ENCODE assay signal across 10 cellular contexts in genomic region chr2:223952280-223952968, GRCh38. TPM values are rescaled to one million over a fixed set of nuclear protein-coding genes. Genes with fewer than 3 reads are reported as not detected.
DNase-seq lines count a peak whose midpoint lies in the region; ATAC-seq lines count a peak whose summit lies in the region.
"Had no signal": no experiment of that assay in that cellular context is flagged by ENCODE, and none has a peak within 500 bp of the region (broad histone marks: within the 10 kb centered on the region; RNA-seq: fewer than 3 reads in every experiment).

No MANE protein-coding gene starts in this region.

- H3K4me1 Mint-ChIP-seq in stimulated activated naive CD8-positive, alpha-beta T cell treated with anti-CD3 and anti-CD28 coated beads, Interleukin-15, Interleukin-2, amounts not matched to agents 100 ng/mL and 50 ng/mL, for 24 hours (ENCODE audit: low read depth), result peaks cover 78% of the 10 kb centered on the region
- H3K4me1 Mint-ChIP-seq in stimulated activated naive CD8-positive, alpha-beta T cell treated with anti-CD3 and anti-CD28 coated beads, Interleukin-15, amount 100 ng/mL, for 72 hours, result peaks cover 84% of the 10 kb centered on the region

- H3K9me3 Mint-ChIP-seq in stimulated activated naive CD8-positive, alpha-beta T cell treated with anti-CD3 and anti-CD28 coated beads, Interleukin-15, Interleukin-2, amounts not matched to agents 100 ng/mL and 50 ng/mL, for 24 hours, result no peaks in the 10 kb centered on the region
- no peaks in the 10 kb centered on the region for H3K9me3 Mint-ChIP-seq in stimulated activated naive CD8-positive, alpha-beta T cell treated with anti-CD3 and anti-CD28 coated beads, Interleukin-15, amount 100 ng/mL, for 72 hours

- H3K36me3 Mint-ChIP-seq in stimulated activated naive CD8-positive, alpha-beta T cell treated with anti-CD3 and anti-CD28 coated beads, Interleukin-15, Interleukin-2, amounts not matched to agents 100 ng/mL and 50 ng/mL, for 24 hours (ENCODE audit: low read depth), result no peaks in the 10 kb centered on the region

- no peak overlapping the region for H3K4me3 Mint-ChIP-seq in stimulated activated naive CD8-positive, alpha-beta T cell treated with anti-CD3 and anti-CD28 coated beads, Interleukin-15, Interleukin-2, amounts not matched to agents 100 ng/mL and 50 ng/mL, for 24 hours
- H3K4me3 Mint-ChIP-seq in stimulated activated naive CD8-positive, alpha-beta T cell treated with anti-CD3 and anti-CD28 coated beads, Interleukin-15, amount 100 ng/mL, for 72 hours, result no peak overlapping the region

- H3K27ac Mint-ChIP-seq in stimulated activated naive CD8-positive, alpha-beta T cell treated with anti-CD3 and anti-CD28 coated beads, Interleukin-15, Interleukin-2, amounts not matched to agents 100 ng/mL and 50 ng/mL, for 24 hours, result peak overlapping the region; percentile 52
- H3K27ac Mint-ChIP-seq in stimulated activated naive CD8-positive, alpha-beta T cell treated with anti-CD3 and anti-CD28 coated beads, Interleukin-15, amount 100 ng/mL, for 72 hours, result no peak overlapping the region

- no peak for DNase-seq in stimulated activated naive CD8-positive, alpha-beta T cell treated with anti-CD3 and anti-CD28 coated beads, Interleukin-15, amount 100 ng/mL, for 72 hours
- DNase-seq in NCI-H774 (lab: John Stamatoyannopoulos, UW), result peak; percentile 9
- DNase-seq in Ammon's horn (ENCODE audit: low spot score), result no peak
- no peak for DNase-seq in middle frontal gyrus (ENCODE audit: extremely low spot score, low spot score)
- no peak for DNase-seq in mesenteric fat pad (ENCODE audit: low spot score)
- DNase-seq in DMS79 treated with DMSO at 0.1 percent for 48 hours (lab: John Stamatoyannopoulos, UW), result no peak
- DNase-seq: COR-L47, NCI-H1930 had no signal

- no peak for ATAC-seq in stimulated activated naive CD8-positive, alpha-beta T cell treated with anti-CD3 and anti-CD28 coated beads, Interleukin-15, amount 100 ng/mL, for 72 hours
- peak; percentile 54 for ATAC-seq in HG02885 (IDR thresholded peaks at IDR 0.05; ENCODE audit: poor library complexity, unreplicated experiment)

- no peaks in the 10 kb centered on the region for H3K27me3 Mint-ChIP-seq in stimulated activated naive CD8-positive, alpha-beta T cell treated with anti-CD3 and anti-CD28 coated beads, Interleukin-15, Interleukin-2, amounts not matched to agents 100 ng/mL and 50 ng/mL, for 24 hours
- H3K27me3 Mint-ChIP-seq in stimulated activated naive CD8-positive, alpha-beta T cell treated with anti-CD3 and anti-CD28 coated beads, Interleukin-15, amount 100 ng/mL, for 72 hours, result no peaks in the 10 kb centered on the region

RNA-seq across cellular contexts. Expression of gene MRPL44, which starts 4.8 kb away (rescaled TPM):
- 19.2 TPM for total RNA-seq in mesenteric fat pad

RNA-seq across cellular contexts. Expression of gene WDFY1, which starts 7.3 kb away (rescaled TPM):
- 41.7 TPM for total RNA-seq in mesenteric fat pad
